Comparison of ENCODE assay signal across 8 cellular contexts in the genomic region with DNA sequence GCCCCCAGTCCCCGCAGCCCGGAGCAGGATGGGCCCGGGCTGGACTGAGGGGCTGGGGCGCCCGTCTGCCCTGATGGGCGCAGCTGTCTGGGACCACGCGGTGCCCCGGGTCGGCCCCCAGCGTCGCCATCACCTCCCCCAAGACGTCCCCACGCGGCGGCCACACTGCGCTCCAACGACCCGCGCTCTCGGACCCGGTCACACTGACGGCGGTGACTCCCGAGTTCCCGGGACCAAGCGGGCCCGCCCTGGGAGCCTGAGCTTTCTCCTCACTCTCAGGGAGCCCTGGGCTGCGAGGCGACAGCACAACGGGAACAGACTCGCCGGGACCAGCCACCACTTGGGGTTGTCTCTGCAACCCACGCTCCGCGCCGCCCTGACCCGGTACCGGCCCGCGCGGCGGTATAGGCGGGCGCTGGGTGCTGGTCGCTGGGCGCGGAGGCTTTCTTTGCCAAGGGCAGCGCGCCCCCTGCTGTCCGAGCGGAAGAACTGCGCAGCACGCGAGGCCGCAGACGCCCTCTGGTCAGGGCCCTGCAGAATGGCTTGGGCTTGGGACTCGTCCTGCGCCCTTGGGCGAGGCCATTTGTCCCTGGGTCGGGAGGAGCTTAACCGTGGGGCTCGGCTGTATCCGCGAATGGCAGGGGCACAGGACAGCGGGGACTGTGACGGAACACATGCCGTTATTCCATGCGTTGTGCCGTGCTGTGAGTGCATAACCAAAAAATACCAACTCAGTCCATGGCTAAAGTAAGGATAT. TPM values are rescaled to one million over a fixed set of nuclear protein-coding genes. Genes with fewer than 3 reads are reported as not detected.
DNase-seq lines count a peak whose midpoint lies in the region; ATAC-seq, FAIRE-seq and TF ChIP-seq lines count a peak whose summit lies in the region.

No MANE protein-coding gene starts in this region.

- peak; percentile 30 to 58 for DNase-seq in NCI-H2081 (lab: John Stamatoyannopoulos, UW)
- DNase-seq in NCI-H2081 treated with DMSO at 0.1 percent for 48 hours (lab: John Stamatoyannopoulos, UW), result no peak
- DNase-seq in NCI-H2227 treated with DMSO at 0.1 percent for 48 hours (lab: John Stamatoyannopoulos, UW), result peak; percentile 72
- peak; percentile 83 for DNase-seq in activated CD4-positive, CD25-positive, alpha-beta regulatory T cell treated with anti-CD3 and anti-CD28 coated beads, Interleukin-2, amount 50 U/mL, for 72 hours
- DNase-seq in cerebellum (ENCODE audit: low spot score), result peak; percentile 75
- DNase-seq in kidney, result peak; percentile 92
- DNase-seq in stimulated activated CD4-positive, alpha-beta T cell treated with anti-CD3 and anti-CD28 coated beads, Interleukin-12 subunit alpha, Interleukin-12 subunit beta, amount 100 ng/mL, for 48 hours (ENCODE audit: low read depth in 2 of 3, low spot score in 1 of 3), result peak; percentile 46 to 72 (median 68)

- no peak overlapping the region for H3K27ac ChIP-seq in kidney (ENCODE audit: low read depth in 2 of 2, low read length in 2 of 2)

- peaks cover 0 to 8% of the 10 kb centered on the region in 2 donors for H3K4me1 ChIP-seq in kidney (ENCODE audit: control insufficient read depth in 1 of 2, insufficient read depth in 1 of 2, low read depth in 1 of 2, low read length in 2 of 2)

- H3K9me3 ChIP-seq in kidney (ENCODE audit: control insufficient read depth in 1 of 2, low read length in 2 of 2), result no peaks in the 10 kb centered on the region

- peak overlapping the region in 1 of 2 donors; percentile 67 for H3K9ac ChIP-seq in kidney (ENCODE audit: low read length in 2 of 2)

- peak; percentile 99 for TF ChIP-seq CTCF in kidney (IDR thresholded peaks at IDR 0.05; ENCODE audit: borderline replicate concordance, extremely low read depth, insufficient read depth)

- intact Hi-C loops in kidney (cut with DNase I), result no loop called here

- peaks cover 0 to 4% of the 10 kb centered on the region in 2 donors for H3K36me3 ChIP-seq in kidney (ENCODE audit: control insufficient read depth in 1 of 2, insufficient read depth in 2 of 2, low read length in 2 of 2)

- peak; percentile 66 for ATAC-seq in HG02938 (IDR thresholded peaks at IDR 0.05; ENCODE audit: unreplicated experiment)

- no peak for FAIRE-seq in kidney (lab: Jason Lieb, UNC)

- peak overlapping the region in 1 of 2 donors; percentile 53 for H3K4me3 ChIP-seq in kidney (ENCODE audit: low read length in 2 of 2)

RNA-seq across cellular contexts. Expression of gene ANKRD62, which starts 54.8 kb away (rescaled TPM):
- total RNA-seq in cerebellum (0.18 TPM), kidney (not detected)
- polyA plus RNA-seq in kidney (ENCODE audit: insufficient read depth, low read depth, low replicate concordance), result not detected

RNA-seq across cellular contexts. Expression of gene IMPA2, which starts 57.5 kb away (rescaled TPM):
- 8.1 TPM for total RNA-seq in cerebellum
- 157 TPM for total RNA-seq in kidney
- polyA plus RNA-seq in kidney (ENCODE audit: insufficient read depth, low read depth, low replicate concordance), result 348 TPM

Comparison
In these comparisons a context has a peak if more than half of its experiments do, and no peak if none do; other contexts are left out.
1. RNA of gene IMPA2, which starts 57.5 kb away (total RNA-seq): 157 TPM in kidney (single experiment); 8.1 TPM in cerebellum (single experiment); every median in the first group is over 10 times any median in the second.